8 cellular contexts compared by ENCODE assay signal in genomic region chr16:81752225-81752875, GRCh38.
DNase-seq lines count a peak whose midpoint lies in the region; ATAC-seq, FAIRE-seq and TF ChIP-seq lines count a peak whose summit lies in the region.

No MANE protein-coding gene starts in this region.

- DNase-seq in HUDEP-2 (lab: John Stamatoyannopoulos, UW; ENCODE audit: unreplicated experiment in 76 of 76) (peak in 72 of 76 experiments; percentile 27 to 92 (median 73)), D721Med (ENCODE audit: insufficient read length, low spot score) (no peak), DMS 273 treated with DMSO at 0.1 percent for 48 hours (lab: John Stamatoyannopoulos, UW) (no peak)
- DNase-seq in activated naive CD4-positive, alpha-beta T cell treated with anti-CD3 and anti-CD28 coated beads, Interleukin-2, amount 50 U/mL, for 16 hours = no peak

- no peak for TF ChIP-seq CTCF in GM12875 (IDR thresholded peaks at IDR 0.05; ENCODE audit: borderline replicate concordance, insufficient read depth, low read depth, low read length)
- peak; percentile 22 for TF ChIP-seq CTCF in neutrophil (IDR thresholded peaks at IDR 0.05)
- no peak for TF ChIP-seq CTCF in D721Med (IDR thresholded peaks at IDR 0.05; ENCODE audit: insufficient read depth, missing control alignments)

- H3K27ac ChIP-seq in cingulate gyrus (ENCODE audit: low read depth, low read length) = peak overlapping the region; percentile 54
- H3K27ac ChIP-seq in neutrophil = peak overlapping the region; percentile 93

- peak; percentile 89 for ATAC-seq in GM21717 (IDR thresholded peaks at IDR 0.05; ENCODE audit: unreplicated experiment)

- no peak for FAIRE-seq in D721Med (lab: Jason Lieb, UNC)

- H3K4me1 ChIP-seq in neutrophil (ENCODE audit: control insufficient read depth in 1 of 2, insufficient read depth in 1 of 2, low read depth in 1 of 2, low read length in 1 of 2) = peaks cover 67 to 73% of the 10 kb centered on the region in 2 experiments

- no peaks in the 10 kb centered on the region for H3K27me3 ChIP-seq in neutrophil

- no peaks in the 10 kb centered on the region for H3K36me3 ChIP-seq in neutrophil

- H3K4me3 ChIP-seq in GM12875 (ENCODE audit: low read depth, low read length) (peak overlapping the region; percentile 2), neutrophil (ENCODE audit: low read depth in 1 of 2, low read length in 1 of 2) (peak overlapping the region; percentile 49 to 60)

- H3K9me3 ChIP-seq in neutrophil = no peaks in the 10 kb centered on the region

Comparison
In these comparisons a context has a peak if more than half of its experiments do, and no peak if none do; other contexts are left out.
1. DNase-seq: peak in HUDEP-2 (72 of 76); none in activated naive CD4-positive, alpha-beta T cell treated with anti-CD3 and anti-CD28 coated beads, Interleukin-2, amount 50 U/mL, for 16 hours (single experiment), D721Med (single experiment) and DMS 273 treated with DMSO at 0.1 percent for 48 hours (single experiment).